21 cellular contexts compared by ENCODE assay signal in genomic region chr6:105836889-105837288, GRCh38.
"Had no signal": no experiment of that assay in that cellular context is flagged by ENCODE, and none has a peak within 500 bp of the region (broad histone marks: within the 10 kb centered on the region; RNA-seq: fewer than 3 reads in every experiment).

No MANE protein-coding gene starts in this region.

- DNase-seq: activated CD4-positive, alpha-beta T cell treated with anti-CD3 and anti-CD28 coated beads, Interleukin-2, amount 50 U/mL, for 1 hour; activated CD4-positive, CD25-positive, alpha-beta regulatory T cell; activated naive CD4-positive, alpha-beta T cell; activated naive CD8-positive, alpha-beta T cell treated with anti-CD3 and anti-CD28 coated beads, Interleukin-2, amount 10 ng/mL, durations not matched to agents 7 days and 5 days; effector memory CD4-positive, alpha-beta T cell; gastrocnemius medialis; heart left ventricle; mesendoderm; nucleus accumbens; posterior cingulate gyrus; stimulated activated CD4-positive, alpha-beta T cell treated with anti-CD3 and anti-CD28 coated beads, Interleukin-4, amount 100 ng/mL, for 4 hours; stimulated activated CD8-positive, alpha-beta memory T cell treated with anti-CD3 and anti-CD28 coated beads, Interleukin-4, amount 100 ng/mL, for 48 hours; stimulated activated naive CD4-positive, alpha-beta T cell treated with Interleukin-2 at 50 U/mL for 16 hours; substantia nigra; T-helper 2 cell; transverse colon had no signal

- H3K27me3 ChIP-seq: gastrocnemius medialis, heart left ventricle, transverse colon had no signal

- H3K9me3 Mint-ChIP-seq: activated naive CD8-positive, alpha-beta T cell treated with anti-CD3 and anti-CD28 coated beads, Interleukin-2, amount 10 ng/mL, durations not matched to agents 7 days and 5 days; dendritic cell treated with granulocyte-macrophage colony-stimulating factor and Interleukin-4, amounts not matched to agents 40 ng/mL and 50 ng/mL, for 4 days; natural killer cell treated with Interleukin-12 subunit alpha and Interleukin-12 subunit beta and Interleukin-15 and Interleukin-18, amount 100 ng/mL, for 72 hours had no signal

- H3K4me1 Mint-ChIP-seq: activated naive CD8-positive, alpha-beta T cell treated with anti-CD3 and anti-CD28 coated beads, Interleukin-2, amount 10 ng/mL, durations not matched to agents 7 days and 5 days had no signal

- H3K27ac ChIP-seq: gastrocnemius medialis, heart left ventricle, transverse colon had no signal

- ATAC-seq: gastrocnemius medialis; heart left ventricle; left lobe of liver; natural killer cell treated with Interleukin-12 subunit alpha and Interleukin-12 subunit beta and Interleukin-15 and Interleukin-18, amount 100 ng/mL, for 72 hours had no signal

- H3K9me3 ChIP-seq: gastrocnemius medialis, heart left ventricle, transverse colon had no signal

- H3K4me3 Mint-ChIP-seq: activated naive CD8-positive, alpha-beta T cell treated with anti-CD3 and anti-CD28 coated beads, Interleukin-2, amount 10 ng/mL, durations not matched to agents 7 days and 5 days; brain; dendritic cell treated with granulocyte-macrophage colony-stimulating factor and Interleukin-4, amounts not matched to agents 40 ng/mL and 50 ng/mL, for 4 days; natural killer cell treated with Interleukin-12 subunit alpha and Interleukin-12 subunit beta and Interleukin-15 and Interleukin-18, amount 100 ng/mL, for 72 hours had no signal

- H3K27me3 Mint-ChIP-seq: brain; dendritic cell treated with granulocyte-macrophage colony-stimulating factor and Interleukin-4, amounts not matched to agents 40 ng/mL and 50 ng/mL, for 4 days had no signal

- H3K27ac Mint-ChIP-seq: activated naive CD8-positive, alpha-beta T cell treated with anti-CD3 and anti-CD28 coated beads, Interleukin-2, amount 10 ng/mL, durations not matched to agents 7 days and 5 days; brain; dendritic cell treated with granulocyte-macrophage colony-stimulating factor and Interleukin-4, amounts not matched to agents 40 ng/mL and 50 ng/mL, for 4 days; natural killer cell treated with Interleukin-12 subunit alpha and Interleukin-12 subunit beta and Interleukin-15 and Interleukin-18, amount 100 ng/mL, for 72 hours had no signal

- H3K36me3 Mint-ChIP-seq: brain; natural killer cell treated with Interleukin-12 subunit alpha and Interleukin-12 subunit beta and Interleukin-15 and Interleukin-18, amount 100 ng/mL, for 72 hours had no signal

- H3K4me3 ChIP-seq: gastrocnemius medialis, heart left ventricle, skin epidermis, transverse colon had no signal

- H3K4me1 ChIP-seq: gastrocnemius medialis, transverse colon had no signal

- H3K36me3 ChIP-seq: gastrocnemius medialis, heart left ventricle, transverse colon had no signal
